Comparison of ENCODE assay signal across 13 cellular contexts in genomic region chr7:26169271-26169670, GRCh38.
"Had no signal": no experiment of that assay in that cellular context is flagged by ENCODE, and none has a peak within 500 bp of the region (broad histone marks: within the 10 kb centered on the region; RNA-seq: fewer than 3 reads in every experiment).

No MANE protein-coding gene starts in this region.

- H3K9me3 ChIP-seq: ovary, right atrium auricular region had no signal

- DNase-seq: foreskin melanocyte; head of caudate nucleus; left colon; naive thymus-derived CD4-positive, alpha-beta T cell; nucleus accumbens; ovary; small intestine; stimulated activated CD4-positive, alpha-beta T cell treated with anti-CD3 and anti-CD28 coated beads, Interleukin-12 subunit alpha, Interleukin-12 subunit beta, amount 100 ng/mL, for 4 hours; stimulated activated naive CD4-positive, alpha-beta T cell treated with Interleukin-2 at 50 U/mL for 16 hours; trophoblast cell had no signal

- FAIRE-seq: colon, small intestine had no signal

- H3K4me1 ChIP-seq: right atrium auricular region had no signal

- H3K27ac ChIP-seq: hepatocyte, ovary, right atrium auricular region had no signal

- H3K27me3 ChIP-seq: hepatocyte, ovary, right atrium auricular region had no signal

- H3K79me2 ChIP-seq: hepatocyte had no signal

- H3K4me2 ChIP-seq: hepatocyte had no signal

- H2AFZ ChIP-seq: hepatocyte had no signal

- H3K36me3 ChIP-seq: ovary had no signal

- ATAC-seq: left colon; naive thymus-derived CD4-positive, alpha-beta T cell had no signal

- H3K4me3 ChIP-seq: hepatocyte, ovary, right atrium auricular region had no signal
